ENCODE assay signal across 11 cellular contexts in the genomic region with DNA sequence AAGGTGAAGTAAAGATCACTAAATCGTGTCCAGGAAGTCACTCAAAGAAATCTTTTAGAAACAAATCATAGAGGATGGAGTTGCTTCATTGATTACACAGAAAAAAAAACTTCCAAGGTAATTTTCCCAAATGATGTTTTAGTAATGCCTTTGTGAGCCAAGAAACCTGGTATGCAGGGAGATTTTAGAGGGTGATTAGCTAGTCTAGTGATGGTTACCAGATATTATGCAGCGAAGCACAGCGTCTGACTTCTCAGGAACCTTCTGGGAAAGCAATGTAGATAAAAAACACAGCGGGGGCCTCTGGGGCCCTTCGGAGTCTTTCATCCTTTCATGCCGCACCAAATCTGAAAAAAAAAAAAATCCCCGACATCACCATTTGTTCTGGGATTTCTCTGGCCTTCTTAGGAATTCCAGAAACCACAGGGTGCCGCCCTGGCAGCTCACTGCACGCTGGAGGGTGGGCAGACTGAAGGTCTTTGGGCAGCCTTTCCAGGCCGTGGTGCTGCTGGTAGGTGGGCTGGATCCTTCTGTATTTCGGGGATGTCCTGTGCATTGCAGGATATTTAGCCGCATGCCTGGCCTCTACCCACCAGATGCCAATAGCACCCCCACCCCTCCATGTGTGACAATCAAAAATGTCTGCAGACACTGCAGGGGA. TPM values are rescaled to one million over a fixed set of nuclear protein-coding genes. Genes with fewer than 3 reads are reported as not detected.
DNase-seq lines count a peak whose midpoint lies in the region; ATAC-seq and TF ChIP-seq lines count a peak whose summit lies in the region.
"Had no signal": no experiment of that assay in that cellular context is flagged by ENCODE, and none has a peak within 500 bp of the region (broad histone marks: within the 10 kb centered on the region; RNA-seq: fewer than 3 reads in every experiment).

No MANE protein-coding gene starts in this region.

- H3K4me1 Mint-ChIP-seq in GM23338 = peaks cover 45% of the 10 kb centered on the region
- H3K4me1 Mint-ChIP-seq in activated T-cell treated with anti-CD3 and anti-CD28 coated beads, Interleukin-2, amount 50 U/mL, for 24 hours (ENCODE audit: low read depth) = peaks cover 73% of the 10 kb centered on the region

- H3K79me2 ChIP-seq in GM23338 (replicated peaks; ENCODE audit: insufficient read depth) = no peaks in the 10 kb centered on the region
- no peaks in the 10 kb centered on the region for H3K79me2 ChIP-seq in osteoblast (ENCODE audit: insufficient read depth, low read length)

- no peaks in the 10 kb centered on the region for H4K20me1 ChIP-seq in GM23338 (replicated peaks; ENCODE audit: insufficient read depth)
- H4K20me1 ChIP-seq in osteoblast (ENCODE audit: insufficient read depth, low read length) = no peaks in the 10 kb centered on the region

- DNase-seq in GM23338 (ENCODE audit: low spot score) = peak; percentile 88
- peak; percentile 69 for DNase-seq in RPMI7951 (ENCODE audit: low read depth)
- no peak for DNase-seq in osteoblast (ENCODE audit: insufficient read length, low spot score, missing footprints)
- no peak for DNase-seq in activated T-cell treated with anti-CD3 and anti-CD28 coated beads, Interleukin-2, amount 50 U/mL, for 24 hours
- no peak for DNase-seq in LoVo (ENCODE audit: low spot score)
- DNase-seq: adrenal gland, erythroblast, right cardiac atrium had no signal

- H3K36me3 ChIP-seq in GM23338 (ENCODE audit: insufficient read depth) = no peaks in the 10 kb centered on the region
- no peaks in the 10 kb centered on the region for H3K36me3 ChIP-seq in osteoblast (ENCODE audit: insufficient read depth, low read length)
- H3K36me3 ChIP-seq: adrenal gland had no signal

- H2AFZ ChIP-seq in GM23338 (no peak overlapping the region; the same call in 1 of the 2 replicates), osteoblast (ENCODE audit: low read length) (no peak overlapping the region)

- H3K27me3 ChIP-seq in GM23338 (ENCODE audit: insufficient read depth) = no peaks in the 10 kb centered on the region
- H3K27me3 ChIP-seq in osteoblast (ENCODE audit: insufficient read depth, low read length) = no peaks in the 10 kb centered on the region
- H3K27me3 ChIP-seq: adrenal gland had no signal

- H3K27me3 Mint-ChIP-seq in GM23338 (ENCODE audit: insufficient read depth, low read depth, poor library complexity) = peaks cover 4% of the 10 kb centered on the region
- no peaks in the 10 kb centered on the region for H3K27me3 Mint-ChIP-seq in activated T-cell treated with anti-CD3 and anti-CD28 coated beads, Interleukin-2, amount 50 U/mL, for 24 hours

- peaks cover 38% of the 10 kb centered on the region for H3K4me1 ChIP-seq in GM23338 (ENCODE audit: insufficient read depth)
- H3K4me1 ChIP-seq in osteoblast (ENCODE audit: insufficient read depth, low read length) = peaks cover 9% of the 10 kb centered on the region
- H3K4me1 ChIP-seq: adrenal gland had no signal

- H3K4me3 ChIP-seq in GM23338 = no peak overlapping the region
- no peak overlapping the region for H3K4me3 ChIP-seq in osteoblast (ENCODE audit: insufficient read depth, low read length)
- H3K4me3 ChIP-seq: adrenal gland had no signal

- peak; percentile 90 for ATAC-seq in GM23338
- ATAC-seq in esophagus mucosa = peak; percentile 5
- no peak for ATAC-seq in GM18858 (IDR thresholded peaks at IDR 0.05; ENCODE audit: unreplicated experiment)
- ATAC-seq in HG02642 (IDR thresholded peaks at IDR 0.05; ENCODE audit: poor library complexity, unreplicated experiment) = no peak
- ATAC-seq: right cardiac atrium had no signal

- H3F3A ChIP-seq in GM23338 (replicated peaks; ENCODE audit: low read depth) = no peaks in the 10 kb centered on the region; the same call in 1 of the 2 replicates

- no peaks in the 10 kb centered on the region for H3K9me3 Mint-ChIP-seq in GM23338
- H3K9me3 Mint-ChIP-seq in activated T-cell treated with anti-CD3 and anti-CD28 coated beads, Interleukin-2, amount 50 U/mL, for 24 hours = no peaks in the 10 kb centered on the region

- H3K36me3 Mint-ChIP-seq in GM23338 (ENCODE audit: low read depth) = no peaks in the 10 kb centered on the region
- H3K36me3 Mint-ChIP-seq in activated T-cell treated with anti-CD3 and anti-CD28 coated beads, Interleukin-2, amount 50 U/mL, for 24 hours (ENCODE audit: low read depth) = no peaks in the 10 kb centered on the region

- TF ChIP-seq CTCF in GM23338 (conservative IDR thresholded peaks at IDR 0.05; ENCODE audit: low read depth in 2 of 2) (no peak), osteoblast (IDR thresholded peaks at IDR 0.05; ENCODE audit: extremely low read depth, low read depth, low read length) (no peak)

- H3K27ac Mint-ChIP-seq in GM23338 = no peak overlapping the region
- no peak overlapping the region for H3K27ac Mint-ChIP-seq in activated T-cell treated with anti-CD3 and anti-CD28 coated beads, Interleukin-2, amount 50 U/mL, for 24 hours

- H3K9me2 ChIP-seq in GM23338 (ENCODE audit: insufficient read depth) = no peaks in the 10 kb centered on the region; the same call in 1 of the 2 replicates

- H3K9me3 ChIP-seq in osteoblast (ENCODE audit: low read depth, low read length) = no peaks in the 10 kb centered on the region
- H3K9me3 ChIP-seq: adrenal gland had no signal

- H3K4me3 Mint-ChIP-seq in GM23338 = no peak overlapping the region; the same call in 2 of the 3 replicates
- no peak overlapping the region for H3K4me3 Mint-ChIP-seq in activated T-cell treated with anti-CD3 and anti-CD28 coated beads, Interleukin-2, amount 50 U/mL, for 24 hours

- peak overlapping the region; percentile 35; the same call in 1 of the 2 replicates for H3K4me2 ChIP-seq in GM23338
- H3K4me2 ChIP-seq in osteoblast (ENCODE audit: insufficient read depth, low read length) = peak overlapping the region; percentile 1

- H3K27ac ChIP-seq in GM23338 (ENCODE audit: low read depth) = no peak overlapping the region
- H3K27ac ChIP-seq in osteoblast (ENCODE audit: low read depth, low read length) = no peak overlapping the region
- H3K27ac ChIP-seq: adrenal gland had no signal

RNA-seq across cellular contexts. Expression of gene ALPK2, which starts 17.3 kb away (rescaled TPM):
- 0.03 and 1.4 TPM in 2 replicates for total RNA-seq in GM23338 (2014; rRNA removed; shearing (Covaris generic))
- 0.14 and 0.23 TPM in 2 replicates for polyA plus RNA-seq in GM23338 (2016; fragmentation: Nextera tagmentation; extraction: Ambion mirVana)
- total RNA-seq in RPMI7951 (2014; rRNA removed; shearing (Covaris generic)) = 13.6 and 16.6 TPM in 2 replicates
- total RNA-seq in esophagus mucosa (0.12 TPM), osteoblast (255 and 262 TPM in 2 replicates)

RNA-seq across cellular contexts. Expression of gene MALT1, which starts 59.7 kb away (rescaled TPM):
- total RNA-seq in GM23338 (2014; rRNA removed; shearing (Covaris generic)) = 16.3 and 18.8 TPM in 2 replicates
- polyA plus RNA-seq in GM23338 (2016; fragmentation: Nextera tagmentation; extraction: Ambion mirVana) = 5.2 and 5.4 TPM in 2 replicates
- total RNA-seq in RPMI7951 (2014; rRNA removed; shearing (Covaris generic)) = 35.8 and 45.7 TPM in 2 replicates
- total RNA-seq in esophagus mucosa (34.4 TPM), osteoblast (53.6 and 55.7 TPM in 2 replicates)

Comparison
In these comparisons a context has a peak if more than half of its experiments do, and no peak if none do; other contexts are left out.
1. ATAC-seq: peak in GM23338 (single experiment) and esophagus mucosa (single experiment); none in GM18858 (single experiment) and HG02642 (single experiment).
2. DNase-seq: peak in GM23338 (single experiment) and RPMI7951 (single experiment); none in osteoblast (single experiment), activated T-cell treated with anti-CD3 and anti-CD28 coated beads, Interleukin-2, amount 50 U/mL, for 24 hours (single experiment) and LoVo (single experiment).